2 cellular contexts compared by ENCODE assay signal in genomic region chr4:22695917-22696316, GRCh38.
TF ChIP-seq lines count a peak whose summit lies in the region.

No MANE protein-coding gene starts in this region.

TF ChIP-seq in GM23338, 12 proteins besides CTCF, POLR2A, EP300 and RAD21:
- no peak for TF ChIP-seq CREB1 (CRISPR knock-in tag; IDR thresholded peaks at IDR 0.05; ENCODE audit: low read depth)
- no peak for TF ChIP-seq POLR2AphosphoS5 (IDR thresholded peaks at IDR 0.05; ENCODE audit: low read depth)
- no peak for TF ChIP-seq EZH2phosphoT487 (IDR thresholded peaks at IDR 0.05; ENCODE audit: unreplicated experiment)
- TF ChIP-seq ZNF462 (CRISPR knock-in tag; IDR thresholded peaks at IDR 0.05): no peak
- TF ChIP-seq EZH2 (IDR thresholded peaks at IDR 0.05; ENCODE audit: low read depth, unreplicated experiment): no peak
- TF ChIP-seq ZNF331 (CRISPR knock-in tag; IDR thresholded peaks at IDR 0.05; ENCODE audit: low read depth): no peak
- TF ChIP-seq ZNF114 (CRISPR knock-in tag; IDR thresholded peaks at IDR 0.05): no peak
- no peak for TF ChIP-seq REST (IDR thresholded peaks at IDR 0.05; ENCODE audit: unreplicated experiment)
- TF ChIP-seq ETS1 (IDR thresholded peaks at IDR 0.05): no peak
- TF ChIP-seq NANOG (IDR thresholded peaks at IDR 0.05; ENCODE audit: borderline replicate concordance): no peak
- no peak for TF ChIP-seq JUNB (IDR thresholded peaks at IDR 0.05; ENCODE audit: unreplicated experiment)
- TF ChIP-seq STAT1 (IDR thresholded peaks at IDR 0.05; ENCODE audit: unreplicated experiment): no peak

TF ChIP-seq in HepG2, 621 proteins besides CTCF, POLR2A, EP300 and RAD21:
- TF ChIP-seq POGK (CRISPR knock-in tag; conservative IDR thresholded peaks at IDR 0.05) (no peak), ZBTB20 (CRISPR knock-in tag; IDR thresholded peaks at IDR 0.05; ENCODE audit: borderline replicate concordance, low read depth) (no peak), ZNF317 (CRISPR knock-in tag; IDR thresholded peaks at IDR 0.05) (no peak), ZNF256 (CRISPR knock-in tag; conservative IDR thresholded peaks at IDR 0.05) (no peak), ZNF367 (CRISPR knock-in tag; IDR thresholded peaks at IDR 0.05; ENCODE audit: borderline replicate concordance) (no peak), CCDC6 (CRISPR knock-in tag; IDR thresholded peaks at IDR 0.05) (no peak), ZNF552 (CRISPR knock-in tag; IDR thresholded peaks at IDR 0.05; ENCODE audit: borderline replicate concordance) (no peak)
TF ChIP-seq in HepG2: peak in this region for 0.
